ENCODE assay signal across 27 cellular contexts in genomic region chr2:135189148-135189547, GRCh38.
"Had no signal": no experiment of that assay in that cellular context is flagged by ENCODE, and none has a peak within 500 bp of the region (broad histone marks: within the 10 kb centered on the region; RNA-seq: fewer than 3 reads in every experiment).

No MANE protein-coding gene starts in this region.

- DNase-seq: colonic mucosa; cortex of kidney; effector CD8-positive, alpha-beta T cell; effector memory CD8-positive, alpha-beta T cell; endodermal cell; esophagus squamous epithelium; foreskin fibroblast; foreskin melanocyte; gastrocnemius medialis; glutamatergic neuron; head of caudate nucleus; heart right ventricle; hippocampal formation; left cardiac atrium; left lung; left ventricle myocardium superior; lower lobe of right lung; mesenchymal stem cell; mucosa of descending colon; naive B cell had no signal

- H3K27me3 Mint-ChIP-seq: dendritic cell treated with granulocyte-macrophage colony-stimulating factor and Interleukin-4, amounts not matched to agents 40 ng/mL and 50 ng/mL, for 4 days; effector memory CD8-positive, alpha-beta T cell; naive B cell had no signal

- H3K4me1 Mint-ChIP-seq: endodermal cell, mesothelial cell of epicardium, naive B cell had no signal

- H3K27ac ChIP-seq: colonic mucosa, epithelial cell of prostate, esophagus squamous epithelium, gastrocnemius medialis, heart right ventricle, left lung, lower lobe of right lung had no signal

- H3K27me3 ChIP-seq: colonic mucosa, esophagus squamous epithelium, gastrocnemius medialis, heart right ventricle, left lung had no signal

- H3K27ac Mint-ChIP-seq: dendritic cell treated with granulocyte-macrophage colony-stimulating factor and Interleukin-4, amounts not matched to agents 40 ng/mL and 50 ng/mL, for 4 days; effector memory CD8-positive, alpha-beta T cell; endodermal cell; mesothelial cell of epicardium had no signal

- H3K4me1 ChIP-seq: colonic mucosa, esophagus squamous epithelium, gastrocnemius medialis, left lung, lower lobe of right lung had no signal

- FAIRE-seq: endometrium, islet of Langerhans, keratinocyte had no signal

- H3K4me3 ChIP-seq: colonic mucosa, esophagus squamous epithelium, gastrocnemius medialis, heart right ventricle, left lung, lower lobe of right lung, mucosa of descending colon had no signal

- H3K36me3 ChIP-seq: colonic mucosa, esophagus squamous epithelium, gastrocnemius medialis, heart right ventricle, left lung, lower lobe of right lung had no signal

- ATAC-seq: effector memory CD8-positive, alpha-beta T cell; esophagus mucosa; gastrocnemius medialis; heart right ventricle; left cardiac atrium; left lung; left ventricle myocardium superior; lower lobe of right lung; mucosa of descending colon had no signal

- H3K4me3 Mint-ChIP-seq: dendritic cell treated with granulocyte-macrophage colony-stimulating factor and Interleukin-4, amounts not matched to agents 40 ng/mL and 50 ng/mL, for 4 days; effector memory CD8-positive, alpha-beta T cell; endodermal cell; mesothelial cell of epicardium had no signal

- H3K9me3 ChIP-seq: colonic mucosa, gastrocnemius medialis had no signal
